In the genomic region with DNA sequence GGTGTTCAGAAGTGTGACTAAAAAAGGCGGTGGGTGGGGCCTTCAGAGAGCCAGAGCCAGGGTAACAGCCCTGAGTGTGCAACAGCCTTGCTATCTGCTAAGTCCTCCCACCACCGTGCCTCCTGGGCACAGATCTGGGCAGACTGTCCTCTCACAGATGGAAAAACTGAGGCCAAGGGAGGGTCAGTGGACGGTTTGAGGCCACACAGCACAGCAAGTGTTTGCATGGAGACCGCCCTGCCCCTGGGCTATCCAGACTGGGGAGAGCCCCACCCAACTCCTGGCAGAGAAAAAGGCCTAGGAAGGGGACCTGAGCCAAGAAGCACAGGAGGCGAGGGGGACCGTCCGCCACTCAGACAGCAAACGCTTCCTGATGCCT, we compare ENCODE assay signal across 16 cellular contexts. TPM values are rescaled to one million over a fixed set of nuclear protein-coding genes. Genes with fewer than 3 reads are reported as not detected.
DNase-seq lines count a peak whose midpoint lies in the region; ATAC-seq and TF ChIP-seq lines count a peak whose summit lies in the region.
"Had no signal": no experiment of that assay in that cellular context is flagged by ENCODE, and none has a peak within 500 bp of the region (broad histone marks: within the 10 kb centered on the region; RNA-seq: fewer than 3 reads in every experiment).

No MANE protein-coding gene starts in this region.

- H3K4me1 ChIP-seq in BLaER1, result peaks cover 66% of the 10 kb centered on the region
- H3K4me1 ChIP-seq in heart left ventricle, result peaks cover 0 to 39% (median 27%) of the 10 kb centered on the region in 12 donors
- peaks cover 4% of the 10 kb centered on the region; the same call in 1 of the 2 replicates for H3K4me1 ChIP-seq in MM.1S (ENCODE audit: low read length)

- peaks cover 14% of the 10 kb centered on the region for H3K9me3 ChIP-seq in BLaER1
- no peaks in the 10 kb centered on the region for H3K9me3 ChIP-seq in heart left ventricle
- H3K9me3 ChIP-seq in MM.1S (replicated peaks; ENCODE audit: insufficient read depth, low read length), result no peaks in the 10 kb centered on the region

- TF ChIP-seq CTCF in RWPE1 (conservative IDR thresholded peaks at IDR 0.05; ENCODE audit: low read depth) (no peak), heart left ventricle (IDR thresholded peaks at IDR 0.05) (no peak), omental fat pad (IDR thresholded peaks at IDR 0.05) (no peak), MM.1S (IDR thresholded peaks at IDR 0.05; ENCODE audit: low read length) (no peak)

- H3K4me2 ChIP-seq in BLaER1 (peak overlapping the region; percentile 43), MM.1S (ENCODE audit: low read depth, low read length) (no peak overlapping the region)

- TF ChIP-seq POLR2A in heart left ventricle (IDR thresholded peaks at IDR 0.05), result no peak

- DNase-seq in RWPE1 (ENCODE audit: low spot score) (no peak), heart left ventricle (no peak), omental fat pad (ENCODE audit: low spot score) (no peak), MM.1S (no peak), medulla oblongata (ENCODE audit: extremely low spot score) (no peak)
- DNase-seq in stimulated activated naive CD8-positive, alpha-beta T cell treated with anti-CD3 and anti-CD28 coated beads, Interleukin-15, Interleukin-2, amounts not matched to agents 100 U/mL and 50 U/mL, for 24 hours, result no peak
- DNase-seq: activated B cell treated with CpG ODN at 0.5 μM for 24 hours; activated naive CD4-positive, alpha-beta T cell; KBM-7; NCI-H1436 treated with DMSO at 0.1 percent for 48 hours; stimulated activated naive CD4-positive, alpha-beta T cell; T-helper 1 cell had no signal

- WGBS in heart left ventricle, 4 donors, result 52 to 59% (median 55%) methylated on average over 7 to 8 of the region's 8 CpGs

- H2AFZ ChIP-seq in MM.1S (ENCODE audit: low read length), result no peak overlapping the region

- H3K9ac ChIP-seq in BLaER1, result peak overlapping the region; percentile 15; the same call in 1 of the 2 replicates
- no peak overlapping the region for H3K9ac ChIP-seq in MM.1S (ENCODE audit: low read length)

- H3K27ac ChIP-seq in BLaER1, result peak overlapping the region; percentile 49
- H3K27ac ChIP-seq in RWPE1, result peak overlapping the region; percentile 87
- H3K27ac ChIP-seq in heart left ventricle, result peak overlapping the region in 5 of 12 donors; percentile 9 to 62 (median 45)
- H3K27ac ChIP-seq in MM.1S (ENCODE audit: low read length), result no peak overlapping the region

- H4K20me1 ChIP-seq in BLaER1 (no peaks in the 10 kb centered on the region), MM.1S (ENCODE audit: insufficient read depth, low read length) (no peaks in the 10 kb centered on the region)

- POLR2A ChIA-PET in RWPE1 (lab: Yijun Ruan, JAX; ENCODE audit: low non-redundant PET), result no interaction called here

- H3K36me3 ChIP-seq in BLaER1 (no peaks in the 10 kb centered on the region), heart left ventricle (no peaks in the 10 kb centered on the region), MM.1S (replicated peaks; ENCODE audit: insufficient read depth, low read length) (no peaks in the 10 kb centered on the region)

- H3K79me2 ChIP-seq in MM.1S (ENCODE audit: low read length), result no peaks in the 10 kb centered on the region

- CTCF ChIA-PET in RWPE1 (lab: Yijun Ruan, JAX), result no interaction called here

- H3F3A ChIP-seq in MM.1S (ENCODE audit: insufficient read depth, low read length), result no peaks in the 10 kb centered on the region

- no peaks in the 10 kb centered on the region for H3K27me3 ChIP-seq in BLaER1
- H3K27me3 ChIP-seq in heart left ventricle, result no peaks in the 10 kb centered on the region
- no peaks in the 10 kb centered on the region for H3K27me3 ChIP-seq in MM.1S (replicated peaks; ENCODE audit: insufficient read depth, low read length)

- ATAC-seq in heart left ventricle (peak in 3 of 4 donors; percentile 9 to 25 (median 16)), omental fat pad (ENCODE audit: low FRiP score) (peak; percentile 23), HG03139 (IDR thresholded peaks at IDR 0.05; ENCODE audit: unreplicated experiment) (no peak)
- no peak for ATAC-seq in stimulated activated naive CD8-positive, alpha-beta T cell treated with anti-CD3 and anti-CD28 coated beads, Interleukin-15, Interleukin-2, amounts not matched to agents 100 U/mL and 50 U/mL, for 24 hours

- H3K4me3 ChIP-seq in BLaER1 (no peak overlapping the region), heart left ventricle (no peak overlapping the region), MM.1S (ENCODE audit: low read length) (no peak overlapping the region)

- intact Hi-C loops in heart left ventricle (cut with DNase I), result no loop called here

- no peaks in the 10 kb centered on the region for H3K9me2 ChIP-seq in MM.1S (replicated peaks; ENCODE audit: insufficient read depth, low read length)

RNA-seq across cellular contexts. Expression of gene BLOC1S4, which starts 31.7 kb away (rescaled TPM):
- total RNA-seq in heart left ventricle (10 to 100 TPM in 1 of 9 donors, 1 to 10 TPM in 8; 5.8 to 14.1 (median 7.8) TPM), omental fat pad (10 to 100 TPM; 12.3 to 23.3 (median 13.9) TPM)
- 1 to 10 TPM; 4.4 to 6.3 TPM for polyA plus RNA-seq in heart left ventricle

RNA-seq across cellular contexts. Expression of gene KIAA0232, which starts 34.8 kb away (rescaled TPM):
- total RNA-seq in heart left ventricle (10 to 100 TPM; 57.3 to 78.4 (median 74.3) TPM), omental fat pad (10 to 100 TPM; 26.4 to 29.8 (median 27.0) TPM)
- 10 to 100 TPM; 20.0 to 32.7 TPM for polyA plus RNA-seq in heart left ventricle

RNA-seq across cellular contexts. Expression of gene MRFAP1L1, which starts 38.0 kb away (rescaled TPM):
- 10 to 100 TPM; 38.2 to 50.7 (median 41.3) TPM for total RNA-seq in heart left ventricle
- polyA plus RNA-seq in heart left ventricle, result 10 to 100 TPM; 69.9 to 77.2 TPM
- total RNA-seq in omental fat pad, result 10 to 100 TPM; 42.7 to 56.3 (median 45.9) TPM

RNA-seq across cellular contexts. Expression of gene S100P, which starts 54.0 kb away (rescaled TPM):
- total RNA-seq in heart left ventricle (1 to 10 TPM in 3 of 9 donors, under 1 TPM in 4, not detected in 2; 0.62 to 4.1 (median 0.87) TPM), omental fat pad (10 to 100 TPM in 1 of 4 donors, 1 to 10 TPM in 1, under 1 TPM in 1, not detected in 1; 0.60 to 10.9 (median 1.1) TPM)
- polyA plus RNA-seq in heart left ventricle, result under 1 TPM; 0.19 to 0.46 TPM
- total RNA-seq: activated B cell treated with CpG ODN at 0.5 μM for 24 hours, RPMI7951 had no signal
- polyA plus RNA-seq: neural cell had no signal

Comparison
In these comparisons a context has a peak if more than half of its experiments do, and no peak if none do; other contexts are left out.
1. ATAC-seq: peak in heart left ventricle (3 of 4) and omental fat pad (single experiment); none in stimulated activated naive CD8-positive, alpha-beta T cell treated with anti-CD3 and anti-CD28 coated beads, Interleukin-15, Interleukin-2, amounts not matched to agents 100 U/mL and 50 U/mL, for 24 hours (single experiment) and HG03139 (single experiment).